ENCODE assay signal across 8 cellular contexts in the genomic region with DNA sequence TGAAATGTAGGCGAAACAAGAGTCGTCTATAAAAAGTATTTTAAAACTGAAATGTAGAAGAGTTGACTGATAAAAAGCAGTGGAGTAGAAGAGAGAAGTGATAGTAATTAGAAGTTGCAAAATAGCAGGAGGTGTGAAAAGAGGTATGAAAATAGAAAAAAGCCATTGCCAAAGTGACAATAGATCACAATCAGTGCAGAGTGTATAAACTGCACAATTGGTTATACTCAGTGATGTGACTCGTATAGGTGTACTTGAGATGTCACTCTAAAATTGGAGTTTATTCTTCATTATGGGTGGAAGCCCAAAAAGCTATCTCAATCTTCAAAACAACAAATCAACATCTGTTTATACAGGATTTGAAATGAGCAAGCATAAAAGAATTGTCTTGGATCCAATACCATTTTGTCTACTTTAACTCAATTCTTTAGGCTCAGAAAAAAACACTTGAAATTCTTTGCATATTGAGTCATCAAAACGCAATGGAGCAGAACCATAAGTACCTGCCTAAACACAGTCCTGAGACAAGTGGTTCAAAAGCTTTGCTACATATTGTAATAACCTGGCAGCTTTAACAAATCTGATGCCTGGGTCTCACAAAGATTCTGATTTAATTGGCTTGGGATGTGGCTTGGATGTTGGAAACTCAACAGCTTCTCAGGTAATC. TPM values are rescaled to one million over a fixed set of nuclear protein-coding genes. Genes with fewer than 3 reads are reported as not detected.
DNase-seq lines count a peak whose midpoint lies in the region; ATAC-seq and TF ChIP-seq lines count a peak whose summit lies in the region.

No MANE protein-coding gene starts in this region.

- H3K4me3 ChIP-seq in AG09309 (ENCODE audit: control insufficient read depth, low read depth, low read length) (no peak overlapping the region), smooth muscle cell (no peak overlapping the region)

- no peaks in the 10 kb centered on the region for H3K9me3 ChIP-seq in smooth muscle cell (replicated peaks; ENCODE audit: low read depth)

- peaks cover 78% of the 10 kb centered on the region for H3K79me2 ChIP-seq in smooth muscle cell (ENCODE audit: low read depth)

- WGBS in smooth muscle cell (ENCODE audit: low lambda C conversion rate) = 79% methylated on average over 4 of the region's 4 CpGs

- H3K4me2 ChIP-seq in smooth muscle cell = peak overlapping the region; percentile 13

- TF ChIP-seq CTCF in AG09309 (IDR thresholded peaks at IDR 0.05; ENCODE audit: control insufficient read depth, insufficient read depth, low read depth, low read length, missing control alignments) = no peak
- no peak for TF ChIP-seq CTCF in smooth muscle cell (IDR thresholded peaks at IDR 0.05; ENCODE audit: borderline replicate concordance, insufficient read depth, poor library complexity, severe bottlenecking)

- DNase-seq in AG09309 (ENCODE audit: low read depth) (peak; percentile 13), smooth muscle cell (lab: John Stamatoyannopoulos, UW; ENCODE audit: unreplicated experiment) (no peak), left ventricle myocardium superior (no peak), T-helper 1 cell (no peak)

- H3K9ac ChIP-seq in smooth muscle cell (ENCODE audit: low read depth) = no peak overlapping the region

- peaks cover 86% of the 10 kb centered on the region for H4K20me1 ChIP-seq in smooth muscle cell (ENCODE audit: low read depth)

- ATAC-seq in GM19452 (IDR thresholded peaks at IDR 0.05; ENCODE audit: unreplicated experiment) (peak; percentile 88), HG03439 (IDR thresholded peaks at IDR 0.05; ENCODE audit: unreplicated experiment) (peak; percentile 92), SK-N-SH treated with all-trans-retinoic acid at 6 μM for 48 hours (peak; percentile 95), left ventricle myocardium superior (no peak), GM19397 (IDR thresholded peaks at IDR 0.05; ENCODE audit: unreplicated experiment) (no peak)

- peak overlapping the region; percentile 22 for H3K27ac ChIP-seq in smooth muscle cell (ENCODE audit: low read depth)

- intact Hi-C loops in left ventricle myocardium superior (cut with micrococcal nuclease) = no loop called here

- H2AFZ ChIP-seq in smooth muscle cell (ENCODE audit: low read depth) = no peak overlapping the region

- H3K36me3 ChIP-seq in smooth muscle cell (ENCODE audit: low read depth) = peaks cover 7% of the 10 kb centered on the region

- no peaks in the 10 kb centered on the region for H3K4me1 ChIP-seq in smooth muscle cell (ENCODE audit: low read depth)

- H3K27me3 ChIP-seq in smooth muscle cell (ENCODE audit: low read depth) = no peaks in the 10 kb centered on the region

- no peaks in the 10 kb centered on the region for H3F3A ChIP-seq in smooth muscle cell (ENCODE audit: low read depth)

TF ChIP-seq in SK-N-SH treated with all-trans-retinoic acid at 6 μM for 48 hours, 23 proteins besides CTCF, POLR2A, EP300 and RAD21:
- TF ChIP-seq ISL1 (CRISPR knock-in tag; IDR thresholded peaks at IDR 0.05) (peak; percentile 74), ARNTL (CRISPR knock-in tag; IDR thresholded peaks at IDR 0.05; ENCODE audit: borderline replicate concordance, low read depth) (no peak), TCF4 (CRISPR knock-in tag; IDR thresholded peaks at IDR 0.05; ENCODE audit: borderline replicate concordance) (no peak)
TF ChIP-seq in SK-N-SH treated with all-trans-retinoic acid at 6 μM for 48 hours: peak in this region for 1.

RNA-seq across cellular contexts. Expression of a gene that starts 8.8 kb away (rescaled TPM):
- total RNA-seq in smooth muscle cell (97.9 and 107 TPM in 2 replicates), left ventricle myocardium superior (4.0 TPM)
- 64.1 and 80.9 TPM in 2 replicates for polyA plus RNA-seq in smooth muscle cell

RNA-seq across cellular contexts. Expression of a gene that starts 9.3 kb away (rescaled TPM):
- 27.1 and 58.3 TPM in 2 replicates for total RNA-seq in smooth muscle cell
- 14.6 and 17.0 TPM in 2 replicates for polyA plus RNA-seq in smooth muscle cell
- total RNA-seq in left ventricle myocardium superior = 3.8 TPM

RNA-seq across cellular contexts. Expression of a gene that starts 42.3 kb away (rescaled TPM):
- total RNA-seq in smooth muscle cell = 643 and 652 TPM in 2 replicates
- 433 and 440 TPM in 2 replicates for polyA plus RNA-seq in smooth muscle cell
- total RNA-seq in left ventricle myocardium superior = 1,843 TPM

Comparison
In these comparisons a context has a peak if more than half of its experiments do, and no peak if none do; other contexts are left out.
1. ATAC-seq: peak in GM19452 (single experiment), HG03439 (single experiment) and SK-N-SH treated with all-trans-retinoic acid at 6 μM for 48 hours (single experiment); none in left ventricle myocardium superior (single experiment) and GM19397 (single experiment).
2. RNA of a gene that starts 8.8 kb away (total RNA-seq): 97.9 to 107 TPM in smooth muscle cell; 4.0 TPM in left ventricle myocardium superior (single experiment); every median in the first group is over 10 times any median in the second.